In the genomic region with DNA sequence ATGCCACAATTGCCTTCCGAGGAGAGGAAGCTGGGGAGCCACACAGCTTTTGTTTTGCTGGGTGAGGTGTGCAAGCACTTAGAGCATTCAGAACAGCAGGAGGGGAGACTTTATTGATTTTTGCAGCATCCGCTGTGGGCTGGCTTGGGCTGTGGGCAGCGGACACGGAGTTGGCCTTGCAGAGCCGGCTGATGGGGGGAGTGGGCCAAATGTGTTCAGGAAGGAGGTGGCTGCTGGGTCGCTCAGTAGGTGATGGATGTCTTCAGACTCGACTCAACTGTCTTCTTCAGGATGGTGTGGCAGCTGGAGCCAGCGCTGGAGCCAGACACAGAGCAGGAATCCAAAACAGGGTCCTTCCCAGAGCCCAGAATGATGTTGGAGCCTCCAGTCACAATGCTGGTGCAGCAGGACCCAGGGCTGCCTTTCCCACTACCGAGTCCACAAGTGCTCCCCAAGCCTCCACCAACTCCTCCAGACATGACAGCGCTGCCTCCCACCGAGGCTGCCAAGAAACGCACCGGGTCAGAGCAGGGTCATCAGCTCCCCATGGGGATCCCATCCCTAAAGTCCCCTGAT, we compare ENCODE assay signal across 1 cellular context.
TF ChIP-seq lines count a peak whose summit lies in the region.

No MANE protein-coding gene starts in this region.

TF ChIP-seq in IMR-90, 13 proteins besides CTCF, POLR2A, EP300 and RAD21:
- TF ChIP-seq BHLHE40 (IDR thresholded peaks at IDR 0.05; ENCODE audit: low read depth, low read length): no peak
